In genomic region chr12:45215419-45216296, GRCh38 we compare ENCODE assay signal across 1 cellular context.
A peak's percentile ranks its signal among the peaks of the same experiment; 100 is the strongest.
TF ChIP-seq lines count a peak whose summit lies in the region.

Gene ANO6, plus strand, starts transcription at chr12:45216095. Its CDS starts 227 bp downstream, at chr12:45216322.

TF ChIP-seq in HepG2, 621 proteins besides CTCF, POLR2A, EP300 and RAD21 (continued from another document and continues in another):
- TF ChIP-seq IRF9 (CRISPR knock-in tag; IDR thresholded peaks at IDR 0.05; ENCODE audit: borderline replicate concordance) (peak; percentile 57; the same call in 1 of the 2 replicates), ZNF280D (CRISPR knock-in tag; IDR thresholded peaks at IDR 0.05) (0 out of 2 replicates have a peak, but pooled peaks have one; percentile 57), SYNCRIP (IDR thresholded peaks at IDR 0.05; ENCODE audit: insufficient read depth, low read depth, low read length) (no peak), IKZF4 (CRISPR knock-in tag; IDR thresholded peaks at IDR 0.05; ENCODE audit: borderline replicate concordance, low read depth, not compliant biosample characterization) (no peak), AFF4 (CRISPR knock-in tag; IDR thresholded peaks at IDR 0.05) (no peak), ZNF432 (CRISPR knock-in tag; IDR thresholded peaks at IDR 0.05; ENCODE audit: borderline replicate concordance) (no peak), ZNF609 (CRISPR knock-in tag; IDR thresholded peaks at IDR 0.05; ENCODE audit: borderline replicate concordance) (no peak), DMTF1 (CRISPR knock-in tag; IDR thresholded peaks at IDR 0.05) (no peak), IKZF5 (CRISPR knock-in tag; IDR thresholded peaks at IDR 0.05) (peak; percentile 29; the same call in 1 of the 2 replicates), CEBPG (CRISPR knock-in tag; IDR thresholded peaks at IDR 0.05) (peak; percentile 11; the same call in 1 of the 2 replicates), KIAA2018 (CRISPR knock-in tag; IDR thresholded peaks at IDR 0.05; ENCODE audit: borderline replicate concordance) (no peak), DNMT3B (CRISPR knock-in tag; conservative IDR thresholded peaks at IDR 0.05) (0 out of 2 replicates have a peak, but pooled peaks have one; percentile 41), SP140L (CRISPR knock-in tag; IDR thresholded peaks at IDR 0.05; ENCODE audit: borderline replicate concordance) (no peak; the same call in 1 of the 2 replicates), HNRNPH1 (optimal IDR thresholded peaks at IDR 0.05; ENCODE audit: low read depth, low read length) (no peak), FOXA3 (CRISPR knock-in tag; IDR thresholded peaks at IDR 0.05) (no peak), UBTF (CRISPR knock-in tag; IDR thresholded peaks at IDR 0.05) (peak; percentile 99; the same call in 1 of the 2 replicates)
